8 cellular contexts compared by ENCODE assay signal in genomic region chr10:73625884-73626753, GRCh38. TPM values are rescaled to one million over a fixed set of nuclear protein-coding genes. Genes with fewer than 3 reads are reported as not detected.
DNase-seq lines count a peak whose midpoint lies in the region; ATAC-seq lines count a peak whose summit lies in the region.

No MANE protein-coding gene starts in this region.

- H3K23ac ChIP-seq in mesenchymal stem cell (ENCODE audit: low read length in 2 of 2), result no peak overlapping the region

- H2AFZ ChIP-seq in mesenchymal stem cell (ENCODE audit: low read depth, low read length), result peak overlapping the region; percentile 83

- H2BK5ac ChIP-seq in mesenchymal stem cell (ENCODE audit: low read depth, low read length, poor library complexity, severe bottlenecking), result peak overlapping the region; percentile 26

- H3K4ac ChIP-seq in mesenchymal stem cell (ENCODE audit: low read depth in 1 of 2, low read length in 2 of 2), result peak overlapping the region; percentile 96

- H3K9ac ChIP-seq in endocrine pancreas (ENCODE audit: control insufficient read depth, insufficient read depth, low read length) (peak overlapping the region; percentile 42), mesenchymal stem cell (ENCODE audit: low read length) (peak overlapping the region; percentile 98)

- H3K4me3 ChIP-seq in endocrine pancreas (ENCODE audit: control insufficient read depth, insufficient read depth, low read length) (peak overlapping the region; percentile 80), mesenchymal stem cell (ENCODE audit: insufficient read depth in 1 of 2, low read depth in 1 of 2, low read length in 2 of 2) (peak overlapping the region; percentile 81 to 92)

- H3K4me2 ChIP-seq in mesenchymal stem cell (ENCODE audit: low read length, poor library complexity, severe bottlenecking), result peak overlapping the region; percentile 69

- peaks cover 21% of the 10 kb centered on the region for H3K79me1 ChIP-seq in mesenchymal stem cell (replicated peaks; ENCODE audit: low read length, poor library complexity, severe bottlenecking)

- H3K18ac ChIP-seq in mesenchymal stem cell (ENCODE audit: low read depth in 1 of 2, low read length in 2 of 2), result peak overlapping the region; percentile 87 to 97

- peak overlapping the region; percentile 98 for H4K8ac ChIP-seq in mesenchymal stem cell (ENCODE audit: low read length)

- peak overlapping the region; percentile 86 for H3K27ac ChIP-seq in mesenchymal stem cell (ENCODE audit: low read length, poor library complexity, severe bottlenecking)

- peak; percentile 95 for DNase-seq in COLO829 (ENCODE audit: low spot score)
- DNase-seq in HT-29 (ENCODE audit: low spot score), result peak; percentile 96
- DNase-seq in NK-92 treated with Interleukin-12 subunit alpha and Interleukin-12 subunit beta, amount 100 ng/mL, for 24 hours (lab: John Stamatoyannopoulos, UW), result peak; percentile 78
- DNase-seq in activated CD8-positive, alpha-beta memory T cell treated with anti-CD3 and anti-CD28 coated beads for 48 hours (ENCODE audit: low read depth in 2 of 3, low spot score in 2 of 3), result peak; percentile 71 to 80 (median 77)
- DNase-seq in mesenchymal stem cell, result peak; percentile 98
- peak; percentile 79 for DNase-seq in stimulated activated CD8-positive, alpha-beta memory T cell treated with anti-CD3 and anti-CD28 coated beads, Interleukin-12 subunit alpha, Interleukin-12 subunit beta, amount 100 ng/mL, for 24 hours (ENCODE audit: extremely low read depth)

- no peaks in the 10 kb centered on the region for H3K9me3 ChIP-seq in endocrine pancreas (ENCODE audit: control insufficient read depth, low read length)
- no peaks in the 10 kb centered on the region for H3K9me3 ChIP-seq in mesenchymal stem cell (ENCODE audit: control insufficient read depth, low read length)

- peak overlapping the region; percentile 39 for H2BK120ac ChIP-seq in mesenchymal stem cell (ENCODE audit: low read depth, low read length)

- H2AK5ac ChIP-seq in mesenchymal stem cell (ENCODE audit: low read length, severe bottlenecking), result peak overlapping the region; percentile 77

- H3K4me1 ChIP-seq in endocrine pancreas (ENCODE audit: control insufficient read depth, insufficient read depth, low read length) (no peaks in the 10 kb centered on the region), mesenchymal stem cell (ENCODE audit: control insufficient read depth, insufficient read depth, low read depth, low read length) (peaks cover 12% of the 10 kb centered on the region)

- no peak overlapping the region for H2BK15ac ChIP-seq in mesenchymal stem cell (ENCODE audit: low read depth, poor library complexity, severe bottlenecking)

- H2BK12ac ChIP-seq in mesenchymal stem cell (ENCODE audit: low read length in 2 of 2), result no peak overlapping the region

- peak overlapping the region; percentile 75 for H4K91ac ChIP-seq in mesenchymal stem cell (ENCODE audit: low read length)

- H3K36me3 ChIP-seq in endocrine pancreas (ENCODE audit: control insufficient read depth, insufficient read depth, low read length) (no peaks in the 10 kb centered on the region), mesenchymal stem cell (ENCODE audit: control insufficient read depth in 1 of 2, insufficient read depth in 2 of 2, low read depth in 1 of 2, low read length in 2 of 2) (no peaks in the 10 kb centered on the region)

- peak; percentile 96 for ATAC-seq in GM21360 (IDR thresholded peaks at IDR 0.05; ENCODE audit: unreplicated experiment)

- peak overlapping the region in 1 of 2 experiments; percentile 61 for H3K14ac ChIP-seq in mesenchymal stem cell (ENCODE audit: low read length in 2 of 2)

- WGBS in mesenchymal stem cell, result 6% methylated on average over 34 of the region's 42 CpGs

- H3K27me3 ChIP-seq in endocrine pancreas (ENCODE audit: control insufficient read depth, insufficient read depth, low read length), result no peaks in the 10 kb centered on the region
- no peaks in the 10 kb centered on the region for H3K27me3 ChIP-seq in mesenchymal stem cell (ENCODE audit: control insufficient read depth in 1 of 2, insufficient read depth in 1 of 2, low read length in 2 of 2)

RNA-seq across cellular contexts. Expression of gene MYOZ1, which starts 15.2 kb away (rescaled TPM):
- total RNA-seq in HT-29 (2014; rRNA removed; shearing (Covaris generic)), result not detected in 2 replicates
- polyA plus RNA-seq in mesenchymal stem cell (2013, experiment 1 of 2), result 0.07 TPM
- polyA plus RNA-seq in mesenchymal stem cell (2013, experiment 2 of 2), result 0.07 TPM

RNA-seq across cellular contexts. Expression of gene SYNPO2L, which starts 29.7 kb away (rescaled TPM):
- total RNA-seq in HT-29 (2014; rRNA removed; shearing (Covaris generic)), result not detected in 2 replicates
- 0.54 TPM for polyA plus RNA-seq in mesenchymal stem cell (2013, experiment 1 of 2)
- 0.42 TPM for polyA plus RNA-seq in mesenchymal stem cell (2013, experiment 2 of 2)

RNA-seq across cellular contexts. Expression of gene USP54, which starts 35.0 kb away (rescaled TPM):
- 43.7 and 44.6 TPM in 2 replicates for total RNA-seq in HT-29 (2014; rRNA removed; shearing (Covaris generic))
- 6.2 TPM for polyA plus RNA-seq in mesenchymal stem cell (2013, experiment 1 of 2)
- 5.8 TPM for polyA plus RNA-seq in mesenchymal stem cell (2013, experiment 2 of 2)

Comparison
In these comparisons a context has a peak if more than half of its experiments do, and no peak if none do; other contexts are left out.
1. Peak in every context shown above with its lines: DNase-seq, ATAC-seq, H3K4me3 ChIP-seq and H3K27ac ChIP-seq.